Comparison of ENCODE assay signal across 1 cellular context in the genomic region with DNA sequence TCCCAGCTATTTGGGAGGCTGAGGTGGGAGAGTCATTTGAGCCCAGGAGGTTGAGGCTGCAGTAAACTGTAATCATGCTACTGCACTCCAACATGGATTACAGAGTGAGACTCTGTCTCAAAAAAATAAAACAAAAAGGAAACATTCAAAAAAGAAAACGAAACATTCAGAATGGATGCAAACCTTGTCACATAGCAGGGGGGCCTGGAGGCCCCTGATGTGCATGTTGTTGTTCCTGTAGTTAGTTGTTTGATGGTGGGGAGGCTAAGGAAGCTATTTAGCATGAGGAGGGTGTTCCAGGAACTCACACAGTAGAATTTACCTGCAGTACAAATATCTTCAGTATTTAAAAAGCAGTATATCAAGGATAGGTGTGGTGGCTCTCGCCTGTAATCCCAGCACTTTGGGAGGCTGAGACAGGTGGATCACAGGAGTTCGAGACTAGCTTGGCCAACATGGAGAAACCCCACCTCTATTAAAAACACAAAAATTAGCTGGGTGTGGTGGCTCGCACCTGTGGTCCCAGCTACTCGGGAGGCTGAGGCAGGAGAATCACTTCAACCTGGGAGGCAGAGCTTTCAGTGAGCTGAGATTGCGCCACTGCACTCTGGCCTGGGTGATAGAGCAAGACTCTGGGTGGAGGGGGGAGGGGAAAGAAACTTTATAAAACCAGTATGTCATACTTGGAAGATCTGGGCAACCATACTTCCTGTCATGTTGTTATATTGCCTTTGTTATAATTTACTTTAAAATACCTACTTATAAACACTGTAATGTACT.
TF ChIP-seq lines count a peak whose summit lies in the region.

No MANE protein-coding gene starts in this region.

TF ChIP-seq in H1, 55 proteins besides CTCF, POLR2A, EP300 and RAD21:
- TF ChIP-seq CEBPB (IDR thresholded peaks at IDR 0.05; ENCODE audit: low read depth, low read length) = peak; percentile 52; the same call in 1 of the 2 replicates
- TF ChIP-seq, protein P1, sequence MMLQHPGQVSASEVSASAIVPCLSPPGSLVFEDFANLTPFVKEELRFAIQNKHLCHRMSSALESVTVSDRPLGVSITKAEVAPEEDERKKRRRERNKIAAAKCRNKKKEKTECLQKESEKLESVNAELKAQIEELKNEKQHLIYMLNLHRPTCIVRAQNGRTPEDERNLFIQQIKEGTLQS (IDR thresholded peaks at IDR 0.05; ENCODE audit: insufficient read depth, low read depth, low read length) = no peak
